Comparison of ENCODE assay signal across 1 cellular context in the genomic region with DNA sequence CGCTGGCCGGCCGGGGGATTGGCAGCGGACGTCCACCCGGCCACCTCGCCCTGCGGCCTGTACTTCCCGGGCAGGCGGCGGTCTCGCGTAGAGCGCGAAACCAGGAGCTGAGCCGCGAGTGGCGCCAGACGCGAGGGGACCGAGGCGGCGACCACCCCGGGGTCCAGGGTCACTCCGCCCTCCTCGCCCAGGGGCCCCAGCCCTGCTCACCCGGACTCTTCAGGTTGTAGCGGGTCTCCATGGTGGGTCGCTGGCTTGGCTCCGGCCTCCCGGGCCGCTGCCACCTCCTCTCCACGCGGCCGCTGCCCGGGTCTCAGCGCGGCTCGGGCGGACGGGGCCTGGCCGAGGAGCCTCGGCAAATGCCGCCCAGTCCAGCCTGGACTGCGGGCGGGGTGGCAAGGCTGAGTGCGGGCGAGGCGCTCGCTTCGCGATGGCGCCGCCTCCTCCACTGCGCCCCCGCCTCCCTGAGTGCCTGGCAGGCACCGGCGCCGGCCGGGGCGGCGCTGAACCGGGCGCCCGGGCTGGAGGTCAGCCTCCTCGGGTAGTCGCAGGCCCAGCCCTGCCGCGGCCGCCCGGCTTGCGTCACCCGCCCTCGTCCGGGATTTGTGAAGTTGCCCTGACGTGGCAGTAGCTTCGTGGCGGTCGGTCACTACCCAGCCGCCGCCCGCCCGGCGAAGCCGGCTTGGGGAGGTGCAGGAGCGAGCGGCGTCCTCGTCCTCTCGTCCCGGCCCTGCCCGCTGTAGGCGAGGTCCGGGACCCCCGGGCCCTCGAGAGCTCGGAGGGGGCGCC.
TF ChIP-seq lines count a peak whose summit lies in the region.

A gene with protein sequence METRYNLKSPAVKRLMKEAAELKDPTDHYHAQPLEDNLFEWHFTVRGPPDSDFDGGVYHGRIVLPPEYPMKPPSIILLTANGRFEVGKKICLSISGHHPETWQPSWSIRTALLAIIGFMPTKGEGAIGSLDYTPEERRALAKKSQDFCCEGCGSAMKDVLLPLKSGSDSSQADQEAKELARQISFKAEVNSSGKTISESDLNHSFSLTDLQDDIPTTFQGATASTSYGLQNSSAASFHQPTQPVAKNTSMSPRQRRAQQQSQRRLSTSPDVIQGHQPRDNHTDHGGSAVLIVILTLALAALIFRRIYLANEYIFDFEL (minus strand): TSS at position 394 of the 789 bp plus-strand sequence. CDS start 153 bp downstream, at position 241.

TF ChIP-seq in Ishikawa, 13 proteins besides CTCF, POLR2A, EP300 and RAD21 (continued from another document):
- TF ChIP-seq, protein P1, sequence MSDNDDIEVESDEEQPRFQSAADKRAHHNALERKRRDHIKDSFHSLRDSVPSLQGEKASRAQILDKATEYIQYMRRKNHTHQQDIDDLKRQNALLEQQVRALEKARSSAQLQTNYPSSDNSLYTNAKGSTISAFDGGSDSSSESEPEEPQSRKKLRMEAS (IDR thresholded peaks at IDR 0.05) = peak; percentile 69
- TF ChIP-seq NFIC (IDR thresholded peaks at IDR 0.05) = no peak; the same call in 1 of the 2 replicates
- no peak; the same call in 1 of the 2 replicates for TF ChIP-seq TCF12 (IDR thresholded peaks at IDR 0.05; ENCODE audit: low read depth)
- TF ChIP-seq CEBPB (IDR thresholded peaks at IDR 0.05) = peak; percentile 45; the same call in 1 of the 2 replicates
- peak; percentile 11; the same call in 1 of the 2 replicates for TF ChIP-seq YY1 (IDR thresholded peaks at IDR 0.05; ENCODE audit: low read depth)
